ENCODE assay signal across 8 cellular contexts in genomic region chr17:81488276-81488860, GRCh38. TPM values are rescaled to one million over a fixed set of nuclear protein-coding genes. Genes with fewer than 3 reads are reported as not detected.
A peak's percentile ranks its signal among the peaks of the same experiment; 100 is the strongest.
DNase-seq lines count a peak whose midpoint lies in the region; ATAC-seq lines count a peak whose summit lies in the region.

No MANE protein-coding gene starts in this region.

- H3K27ac Mint-ChIP-seq in activated CD4-positive, alpha-beta T cell treated with anti-CD3 and anti-CD28 coated beads, Interleukin-2, amount 10 ng/mL, durations not matched to agents 24 days and 14 days: peak overlapping the region; percentile 45
- no peak overlapping the region for H3K27ac Mint-ChIP-seq in activated T-helper 17 cell treated with anti-CD3 and anti-CD28 coated beads, Interleukin-2, amount 50 U/mL, for 72 hours

- DNase-seq in activated CD4-positive, alpha-beta T cell treated with anti-CD3 and anti-CD28 coated beads, Interleukin-2, amount 10 ng/mL, durations not matched to agents 24 days and 14 days: peak; percentile 78
- no peak for DNase-seq in activated CD4-positive, alpha-beta T cell treated with anti-CD3 and anti-CD28 coated beads, Interleukin-2, amount 50 U/mL, for 4 hours
- DNase-seq in substantia nigra (lab: John Stamatoyannopoulos, UW): no peak
- DNase-seq in HCEC 1CT: no peak
- DNase-seq in NCI-H2171 (lab: John Stamatoyannopoulos, UW): no peak

- peaks cover 9% of the 10 kb centered on the region for H3K4me1 Mint-ChIP-seq in activated CD4-positive, alpha-beta T cell treated with anti-CD3 and anti-CD28 coated beads, Interleukin-2, amount 10 ng/mL, durations not matched to agents 24 days and 14 days
- peaks cover 5% of the 10 kb centered on the region for H3K4me1 Mint-ChIP-seq in activated T-helper 17 cell treated with anti-CD3 and anti-CD28 coated beads, Interleukin-2, amount 50 U/mL, for 72 hours

- no peaks in the 10 kb centered on the region for H3K36me3 ChIP-seq in iPS-20b (ENCODE audit: insufficient read depth, low read depth, low read length)

- H3K4me3 Mint-ChIP-seq in activated CD4-positive, alpha-beta T cell treated with anti-CD3 and anti-CD28 coated beads, Interleukin-2, amount 10 ng/mL, durations not matched to agents 24 days and 14 days: peak overlapping the region; percentile 44
- peak overlapping the region; percentile 58 for H3K4me3 Mint-ChIP-seq in activated T-helper 17 cell treated with anti-CD3 and anti-CD28 coated beads, Interleukin-2, amount 50 U/mL, for 72 hours

- intact Hi-C loops in activated CD4-positive, alpha-beta T cell treated with anti-CD3 and anti-CD28 coated beads, Interleukin-2, amount 10 ng/mL, durations not matched to agents 24 days and 14 days (cut with micrococcal nuclease): no loop called here

- H3K9me3 ChIP-seq in iPS-20b (ENCODE audit: insufficient read depth, low read depth, low read length): no peaks in the 10 kb centered on the region

- no peaks in the 10 kb centered on the region for H3K9me3 Mint-ChIP-seq in activated CD4-positive, alpha-beta T cell treated with anti-CD3 and anti-CD28 coated beads, Interleukin-2, amount 10 ng/mL, durations not matched to agents 24 days and 14 days
- no peaks in the 10 kb centered on the region for H3K9me3 Mint-ChIP-seq in activated T-helper 17 cell treated with anti-CD3 and anti-CD28 coated beads, Interleukin-2, amount 50 U/mL, for 72 hours

- H3K27ac ChIP-seq in iPS-20b (ENCODE audit: low read length) (no peak overlapping the region), substantia nigra (ENCODE audit: low read depth, low read length, poor library complexity, severe bottlenecking) (peak overlapping the region; percentile 53)

- no peaks in the 10 kb centered on the region for H3K36me3 Mint-ChIP-seq in activated CD4-positive, alpha-beta T cell treated with anti-CD3 and anti-CD28 coated beads, Interleukin-2, amount 10 ng/mL, durations not matched to agents 24 days and 14 days (ENCODE audit: low read depth)
- no peaks in the 10 kb centered on the region for H3K36me3 Mint-ChIP-seq in activated T-helper 17 cell treated with anti-CD3 and anti-CD28 coated beads, Interleukin-2, amount 50 U/mL, for 72 hours (ENCODE audit: low read depth)

- ATAC-seq in activated T-helper 17 cell treated with anti-CD3 and anti-CD28 coated beads, Interleukin-2, amount 50 U/mL, for 72 hours (replicated peaks): peak; percentile 18
- ATAC-seq in GM21526 (IDR thresholded peaks at IDR 0.05; ENCODE audit: low FRiP score, unreplicated experiment): no peak

- peaks cover 77% of the 10 kb centered on the region for H3K27me3 ChIP-seq in iPS-20b (ENCODE audit: insufficient read depth, low read length)

- H3K4me3 ChIP-seq in iPS-20b (ENCODE audit: low read length): peak overlapping the region; percentile 45; the same call in 1 of the 2 replicates

- H3K4me1 ChIP-seq in iPS-20b (ENCODE audit: insufficient read depth, low read length): peaks cover 17% of the 10 kb centered on the region; the same call in 1 of the 2 replicates

- peak overlapping the region; percentile 69 for H3K9ac ChIP-seq in iPS-20b (ENCODE audit: low read depth, low read length)

- peaks cover 10% of the 10 kb centered on the region for H3K27me3 Mint-ChIP-seq in activated CD4-positive, alpha-beta T cell treated with anti-CD3 and anti-CD28 coated beads, Interleukin-2, amount 10 ng/mL, durations not matched to agents 24 days and 14 days
- H3K27me3 Mint-ChIP-seq in activated T-helper 17 cell treated with anti-CD3 and anti-CD28 coated beads, Interleukin-2, amount 50 U/mL, for 72 hours: peaks cover 4% of the 10 kb centered on the region

RNA-seq across cellular contexts. Expression of gene ACTG1, which starts 24.2 kb away (rescaled TPM):
- total RNA-seq in activated CD4-positive, alpha-beta T cell treated with anti-CD3 and anti-CD28 coated beads, Interleukin-2, amount 10 ng/mL, durations not matched to agents 24 days and 14 days: 3,353 and 3,420 TPM in 2 replicates
- total RNA-seq in activated T-helper 17 cell treated with anti-CD3 and anti-CD28 coated beads, Interleukin-2, amount 50 U/mL, for 72 hours: 1,000 to 10,000 TPM; 4,457 to 7,394 TPM

RNA-seq across cellular contexts. Expression of gene FSCN2, which starts 39.8 kb away (rescaled TPM):
- total RNA-seq in activated CD4-positive, alpha-beta T cell treated with anti-CD3 and anti-CD28 coated beads, Interleukin-2, amount 10 ng/mL, durations not matched to agents 24 days and 14 days: 0.26 and 0.51 TPM in 2 replicates
- total RNA-seq in activated T-helper 17 cell treated with anti-CD3 and anti-CD28 coated beads, Interleukin-2, amount 50 U/mL, for 72 hours: under 1 TPM; 0.43 to 0.93 TPM
